ENCODE assay signal across 25 cellular contexts in genomic region chr10:66586897-66587679, GRCh38.
"Had no signal": no experiment of that assay in that cellular context is flagged by ENCODE, and none has a peak within 500 bp of the region (broad histone marks: within the 10 kb centered on the region; RNA-seq: fewer than 3 reads in every experiment).

No MANE protein-coding gene starts in this region.

- H3K27me3 ChIP-seq: cardiac muscle cell, gastrocnemius medialis, ovary, right lobe of liver, stomach, thyroid gland, upper lobe of left lung had no signal

- DNase-seq: activated CD4-positive, alpha-beta T cell treated with anti-CD3 and anti-CD28 coated beads for 36 hours; activated CD4-positive, CD25-positive, alpha-beta regulatory T cell; activated CD8-positive, alpha-beta T cell treated with anti-CD3 and anti-CD28 coated beads, Interleukin-2, amount 10 ng/mL, durations not matched to agents 7 days and 5 days; activated effector memory CD4-positive, alpha-beta T cell treated with Interleukin-2 at 50 U/mL for 16 hours; activated naive CD4-positive, alpha-beta T cell treated with Interleukin-2 at 50 U/mL for 16 hours; activated T-cell treated with anti-CD3 and anti-CD28 coated beads for 4 hours; anterior cingulate cortex; dorsolateral prefrontal cortex; effector memory CD8-positive, alpha-beta T cell; erythroblast; gastrocnemius medialis; hippocampal formation; left cardiac atrium; naive B cell; nephron progenitor cell; ovary; right lobe of liver; stimulated activated CD4-positive, alpha-beta T cell treated with anti-CD3 and anti-CD28 coated beads, Interleukin-12 subunit alpha, Interleukin-12 subunit beta, amount 100 ng/mL, for 4 hours; stimulated activated CD4-positive, alpha-beta T cell treated with anti-CD3 and anti-CD28 coated beads, Interleukin-4, amount 100 ng/mL, for 1 hour; stomach; thyroid gland; upper lobe of left lung had no signal

- ATAC-seq: activated CD4-positive, alpha-beta T cell treated with anti-CD3 and anti-CD28 coated beads for 36 hours; activated CD8-positive, alpha-beta T cell treated with anti-CD3 and anti-CD28 coated beads, Interleukin-2, amount 10 ng/mL, durations not matched to agents 7 days and 5 days; effector memory CD8-positive, alpha-beta T cell; gastrocnemius medialis; left cardiac atrium; right lobe of liver had no signal

- H3K27ac ChIP-seq: cardiac muscle cell, coronary artery, dorsolateral prefrontal cortex, gastrocnemius medialis, ovary, right lobe of liver, skin epidermis, stomach, thyroid gland, upper lobe of left lung had no signal

- H3K4me1 ChIP-seq: gastrocnemius medialis, right lobe of liver, stomach, thyroid gland, upper lobe of left lung had no signal

- H3K36me3 ChIP-seq: cardiac muscle cell, gastrocnemius medialis, ovary, right lobe of liver, stomach, thyroid gland, upper lobe of left lung had no signal

- H3K9me3 ChIP-seq: gastrocnemius medialis, ovary, right lobe of liver, stomach, thyroid gland, upper lobe of left lung had no signal

- H3K4me3 ChIP-seq: cardiac muscle cell, coronary artery, dorsolateral prefrontal cortex, gastrocnemius medialis, ovary, right lobe of liver, skin epidermis, stomach, thyroid gland, upper lobe of left lung had no signal
